8 cellular contexts compared by ENCODE assay signal in genomic region chr7:111953611-111954010, GRCh38.
DNase-seq lines count a peak whose midpoint lies in the region; ATAC-seq and TF ChIP-seq lines count a peak whose summit lies in the region.

No MANE protein-coding gene starts in this region.

- CTCF ChIA-PET in HEK293T (lab: Yijun Ruan, JAX) = interaction anchor here (0.7 kb wide), 1 partner anchor 461 kb away, joined by 3 read pairs; no protein-coding TSS in a partner anchor

- H3K4me2 ChIP-seq in GM23248 (ENCODE audit: unreplicated experiment) = no peak overlapping the region

- H3K4me1 ChIP-seq in GM23248 (ENCODE audit: insufficient read depth) (no peaks in the 10 kb centered on the region), upper lobe of left lung (peaks cover 24 to 51% (median 28%) of the 10 kb centered on the region in 4 donors), tibial nerve (peaks cover 0 to 22% (median 2%) of the 10 kb centered on the region in 4 donors), HAP-1 (peaks cover 11% of the 10 kb centered on the region)

- H3K27me3 ChIP-seq in GM23248 (replicated peaks; ENCODE audit: insufficient read depth) (no peaks in the 10 kb centered on the region), upper lobe of left lung (no peaks in the 10 kb centered on the region), tibial nerve (no peaks in the 10 kb centered on the region), HAP-1 (ENCODE audit: low read depth) (0 out of 2 replicates have a peak, but pooled peaks cover 2% of the 10 kb centered on the region)

- no peak overlapping the region for H3K4me3 ChIP-seq in GM23248
- no peak overlapping the region for H3K4me3 ChIP-seq in upper lobe of left lung
- H3K4me3 ChIP-seq in tibial nerve = no peak overlapping the region
- H3K4me3 ChIP-seq in HAP-1 = no peak overlapping the region

- H3K9me3 ChIP-seq in GM23248 (ENCODE audit: low read depth) (no peaks in the 10 kb centered on the region), upper lobe of left lung (no peaks in the 10 kb centered on the region), tibial nerve (no peaks in the 10 kb centered on the region), HAP-1 (no peaks in the 10 kb centered on the region)

- H4K20me1 ChIP-seq in GM23248 (ENCODE audit: insufficient read depth) = no peaks in the 10 kb centered on the region

- H3K27ac ChIP-seq in GM23248 (no peak overlapping the region), upper lobe of left lung (peak overlapping the region; percentile 68 to 84 (median 81)), tibial nerve (peak overlapping the region in 1 of 4 donors; percentile 12)

- no peak for ATAC-seq in upper lobe of left lung (ENCODE audit: low FRiP score in 2 of 2)

- H3K36me3 ChIP-seq in GM23248 (ENCODE audit: low read depth) (no peaks in the 10 kb centered on the region), upper lobe of left lung (no peaks in the 10 kb centered on the region), tibial nerve (peaks cover 0 to 2% (median 0%) of the 10 kb centered on the region in 3 donors), HAP-1 (replicated peaks) (no peaks in the 10 kb centered on the region)

- no peak overlapping the region for H2AFZ ChIP-seq in GM23248

- H3K9me2 ChIP-seq in GM23248 (ENCODE audit: insufficient read depth) = no peaks in the 10 kb centered on the region

- H3F3A ChIP-seq in GM23248 (ENCODE audit: insufficient read depth) = no peaks in the 10 kb centered on the region

- DNase-seq in AML-193 (lab: John Stamatoyannopoulos, UW) = peak; percentile 49 to 51
- DNase-seq in GM23248 = peak; percentile 40
- peak; percentile 84 for DNase-seq in NCI-H69 (lab: John Stamatoyannopoulos, UW)
- DNase-seq in globus pallidus (ENCODE audit: low spot score) = peak; percentile 78
- DNase-seq in upper lobe of left lung = no peak
- no peak for DNase-seq in tibial nerve (ENCODE audit: low spot score in 2 of 2)
- no peak for DNase-seq in HAP-1 (ENCODE audit: low spot score in 2 of 2)
- DNase-seq in HEK293T (ENCODE audit: extremely low spot score) = no peak

- POLR2A ChIA-PET in HEK293T (lab: Yijun Ruan, JAX) = no interaction called here

- no peaks in the 10 kb centered on the region for H3K79me2 ChIP-seq in GM23248 (ENCODE audit: insufficient read depth)

- 0 to 9% methylated on average over 1 of the region's 1 CpG for WGBS in GM23248 (ENCODE audit: low coverage in 1 of 2, low lambda C conversion rate in 2 of 2, missing lambda C conversion rate in 2 of 2), 2 experiments
- WGBS in upper lobe of left lung, 2 donors = 4 to 6% methylated on average over 1 of the region's 1 CpG
- WGBS in tibial nerve, 2 donors = 0 to 5% methylated on average over 1 of the region's 1 CpG

- H3K9ac ChIP-seq in GM23248 = no peak overlapping the region

- TF ChIP-seq POLR2A in upper lobe of left lung (IDR thresholded peaks at IDR 0.05) (no peak), tibial nerve (IDR thresholded peaks at IDR 0.05) (no peak)

- no peak for TF ChIP-seq EP300 in upper lobe of left lung (IDR thresholded peaks at IDR 0.05)
- TF ChIP-seq EP300 in tibial nerve (IDR thresholded peaks at IDR 0.05) = no peak

- in situ Hi-C loops in GM23248 (cut with MboI) = no loop called here
- in situ Hi-C loops in HAP-1 (cut with MboI; ENCODE audit: low sequenced_read_pairs) = no loop called here

- TF ChIP-seq CTCF in upper lobe of left lung (IDR thresholded peaks at IDR 0.05) (no peak), tibial nerve (IDR thresholded peaks at IDR 0.05) (no peak)

TF ChIP-seq in HEK293T, 16 proteins besides CTCF, POLR2A, EP300 and RAD21:
- no peak for TF ChIP-seq HDGF (IDR thresholded peaks at IDR 0.05; ENCODE audit: borderline replicate concordance)
- TF ChIP-seq ZNF384 (IDR thresholded peaks at IDR 0.05) = no peak
- no peak for TF ChIP-seq L3MBTL2 (conservative IDR thresholded peaks at IDR 0.05)

Comparison
In these comparisons a context has a peak if more than half of its experiments do, and no peak if none do; other contexts are left out.
1. DNase-seq: peak in AML-193 (2 of 2), GM23248 (single experiment), NCI-H69 (single experiment) and globus pallidus (single experiment); none in upper lobe of left lung (0 of 2), tibial nerve (0 of 2), HAP-1 (0 of 2) and HEK293T (single experiment).